Comparison of ENCODE assay signal across 13 cellular contexts in genomic region chr1:212529211-212529731, GRCh38.
DNase-seq lines count a peak whose midpoint lies in the region; ATAC-seq and TF ChIP-seq lines count a peak whose summit lies in the region.
"Had no signal": no experiment of that assay in that cellular context is flagged by ENCODE, and none has a peak within 500 bp of the region (broad histone marks: within the 10 kb centered on the region; RNA-seq: fewer than 3 reads in every experiment).

No MANE protein-coding gene starts in this region.

- intact Hi-C loops in mammary epithelial cell (cut with micrococcal nuclease): no loop called here

- CTCF ChIA-PET in mammary epithelial cell (lab: Charles Lee; ENCODE audit: low non-redundant PET): no interaction called here

- in situ Hi-C loops in GM23248 (cut with MboI): no loop called here
- in situ Hi-C loops in mammary epithelial cell (cut with MboI; ENCODE audit: low sequenced_read_pairs in 2 of 2): no loop called here

- H3K9ac ChIP-seq in GM23248: no peak overlapping the region
- no peak overlapping the region for H3K9ac ChIP-seq in mammary epithelial cell (ENCODE audit: insufficient read depth, low read length)

- no peaks in the 10 kb centered on the region for H3F3A ChIP-seq in GM23248 (ENCODE audit: insufficient read depth)

- H3K79me2 ChIP-seq in GM23248 (ENCODE audit: insufficient read depth) (no peaks in the 10 kb centered on the region), mammary epithelial cell (ENCODE audit: insufficient read depth, low read length) (no peaks in the 10 kb centered on the region)

- dilution Hi-C loops in mammary epithelial cell (cut with HindIII; ENCODE audit: low sequenced_read_pairs): no loop called here

- no TSS peak for BruUV-seq in mammary epithelial cell (replicated peaks; lab: Mats Ljungman, UMichigan)

- 13 to 16% methylated on average over 6 of the region's 6 CpGs for WGBS in GM23248 (ENCODE audit: low coverage in 1 of 2, low lambda C conversion rate in 2 of 2, missing lambda C conversion rate in 2 of 2), 2 experiments
- 77% methylated on average over 6 of the region's 6 CpGs for WGBS in mammary epithelial cell (ENCODE audit: low coverage, missing lambda C conversion rate)

- H3K9me3 ChIP-seq in GM23248 (ENCODE audit: low read depth) (no peaks in the 10 kb centered on the region), mammary epithelial cell (replicated peaks; ENCODE audit: insufficient read depth, low read length) (no peaks in the 10 kb centered on the region)
- H3K9me3 ChIP-seq: testis had no signal

- no peak for TF ChIP-seq CTCF in mammary epithelial cell (conservative IDR thresholded peaks at IDR 0.05 in 1 of 2, IDR thresholded peaks at IDR 0.05 in 1 of 2; ENCODE audit: extremely low read depth in 1 of 2, insufficient read depth in 1 of 2, low read depth in 1 of 2, low read length in 2 of 2)

- H3K4me3 ChIP-seq in GM23248: no peak overlapping the region
- H3K4me3 ChIP-seq in mammary epithelial cell (replicated peaks in 1 of 3; ENCODE audit: insufficient read depth in 1 of 3, low read depth in 2 of 3, low read length in 3 of 3): no peak overlapping the region
- H3K4me3 ChIP-seq: testis had no signal

- H3K27ac ChIP-seq in GM23248: no peak overlapping the region
- H3K27ac ChIP-seq in mammary epithelial cell (ENCODE audit: insufficient read depth, low read depth, low read length): no peak overlapping the region
- H3K27ac ChIP-seq: testis had no signal

- ATAC-seq in GM21515 (IDR thresholded peaks at IDR 0.05; ENCODE audit: unreplicated experiment): no peak
- ATAC-seq: activated naive CD4-positive, alpha-beta T cell treated with anti-CD3 and anti-CD28 coated beads, Interleukin-2, amount 50 U/mL, for 72 hours had no signal

- H3K27me3 ChIP-seq in GM23248 (replicated peaks; ENCODE audit: insufficient read depth) (peaks cover 44% of the 10 kb centered on the region), mammary epithelial cell (ENCODE audit: insufficient read depth, low read length) (no peaks in the 10 kb centered on the region)
- H3K27me3 ChIP-seq: testis had no signal

- no peaks in the 10 kb centered on the region for H3K9me2 ChIP-seq in GM23248 (ENCODE audit: insufficient read depth)

- no peak overlapping the region for H3K4me2 ChIP-seq in GM23248 (ENCODE audit: unreplicated experiment)
- H3K4me2 ChIP-seq in mammary epithelial cell (ENCODE audit: insufficient read depth, low read depth, low read length): no peak overlapping the region

- H3K36me3 ChIP-seq in GM23248 (ENCODE audit: low read depth) (no peaks in the 10 kb centered on the region), mammary epithelial cell (ENCODE audit: insufficient read depth, low read length) (no peaks in the 10 kb centered on the region)

- H3K4me1 ChIP-seq in GM23248 (ENCODE audit: insufficient read depth) (peaks cover 11% of the 10 kb centered on the region; the same call in 1 of the 2 replicates), mammary epithelial cell (ENCODE audit: insufficient read depth, low read length) (peaks cover 15% of the 10 kb centered on the region)
- H3K4me1 ChIP-seq: testis had no signal

- H2AFZ ChIP-seq in GM23248 (no peak overlapping the region), mammary epithelial cell (ENCODE audit: low read depth, low read length) (no peak overlapping the region)

- DNase-seq in GM23248 (peak; percentile 80), NCI-H446 treated with DMSO at 0.1 percent for 48 hours (lab: John Stamatoyannopoulos, UW) (peak; percentile 64), mammary epithelial cell (peak; percentile 45), pons (ENCODE audit: low spot score) (peak; percentile 65), germinal center (ENCODE audit: low spot score) (no peak), kidney tubule cell (ENCODE audit: low spot score) (no peak), NCI-H128 (lab: John Stamatoyannopoulos, UW; ENCODE audit: unreplicated experiment) (no peak)
- DNase-seq: activated B cell treated with CpG ODN at 0.5 μM for 24 hours; NCI-H187 treated with DMSO at 0.1 percent for 48 hours; stimulated activated CD4-positive, alpha-beta T cell treated with anti-CD3 and anti-CD28 coated beads, Interleukin-12 subunit alpha, Interleukin-12 subunit beta, amount 100 ng/mL, for 4 hours; testis had no signal

- no peaks in the 10 kb centered on the region for H4K20me1 ChIP-seq in GM23248 (ENCODE audit: insufficient read depth)
- no peaks in the 10 kb centered on the region for H4K20me1 ChIP-seq in mammary epithelial cell (ENCODE audit: insufficient read depth, low read length)

Comparison
In these comparisons a context has a peak if more than half of its experiments do, and no peak if none do; other contexts are left out.
1. DNase-seq: peak in GM23248 (single experiment), NCI-H446 treated with DMSO at 0.1 percent for 48 hours (single experiment), mammary epithelial cell (single experiment) and pons (single experiment); none in germinal center (single experiment), kidney tubule cell (single experiment) and NCI-H128 (single experiment).